In genomic region chr12:53495903-53496751, GRCh38 we compare ENCODE assay signal across 6 cellular contexts. TPM values are rescaled to one million over a fixed set of nuclear protein-coding genes. Genes with fewer than 3 reads are reported as not detected.
DNase-seq lines count a peak whose midpoint lies in the region; ATAC-seq and TF ChIP-seq lines count a peak whose summit lies in the region.

No MANE protein-coding gene starts in this region.

- H3K36me3 Mint-ChIP-seq in osteocyte (ENCODE audit: unreplicated experiment), result no peaks in the 10 kb centered on the region

- H3K27me3 ChIP-seq in H7 (ENCODE audit: control insufficient read depth, insufficient read depth, low read length), result no peaks in the 10 kb centered on the region

- H3K4me3 ChIP-seq in H7 (ENCODE audit: insufficient read depth, low read depth, low read length), result no peak overlapping the region

- no peaks in the 10 kb centered on the region for H3K27me3 Mint-ChIP-seq in osteocyte (ENCODE audit: unreplicated experiment)

- no peaks in the 10 kb centered on the region for H3K9me3 Mint-ChIP-seq in osteocyte (ENCODE audit: unreplicated experiment)

- peak overlapping the region; percentile 70 for H3K27ac Mint-ChIP-seq in osteocyte (ENCODE audit: unreplicated experiment)

- peaks cover 54% of the 10 kb centered on the region for H3K4me1 Mint-ChIP-seq in osteocyte (ENCODE audit: unreplicated experiment)

- DNase-seq in H7, result peak; percentile 76
- peak in 5 of 61 donors; percentile 14 to 30 (median 18) for DNase-seq in caudate nucleus (lab: John Stamatoyannopoulos, UW)
- no peak for DNase-seq in osteocyte (ENCODE audit: extremely low spot score, unreplicated experiment)
- DNase-seq in NCI-H345 treated with DMSO at 0.1 percent for 48 hours (lab: John Stamatoyannopoulos, UW; ENCODE audit: unreplicated experiment), result no peak
- DNase-seq in activated CD4-positive, alpha-beta T cell treated with anti-CD3 and anti-CD28 coated beads, Interleukin-2, amount 50 U/mL, for 4 hours, result no peak

- H3K4me3 Mint-ChIP-seq in osteocyte (ENCODE audit: unreplicated experiment), result peak overlapping the region; percentile 51

- ATAC-seq in GM21619 (IDR thresholded peaks at IDR 0.05; ENCODE audit: unreplicated experiment), result no peak

- H3K27ac ChIP-seq in caudate nucleus (ENCODE audit: low read depth, low read length), result peak overlapping the region; percentile 67

- TF ChIP-seq CTCF in osteocyte (IDR thresholded peaks at IDR 0.05), result no peak

- H3K36me3 ChIP-seq in H7 (replicated peaks; ENCODE audit: control insufficient read depth, insufficient read depth, low read length), result no peaks in the 10 kb centered on the region; the same call in 1 of the 2 replicates

RNA-seq across cellular contexts. Expression of gene MAP3K12, which starts 3.1 kb away (rescaled TPM):
- 8.0 and 8.7 TPM in 2 replicates for total RNA-seq in H7 (2014; rRNA removed; shearing (Covaris generic))
- total RNA-seq in osteocyte, result 47.7 and 51.8 TPM in 2 replicates

RNA-seq across cellular contexts. Expression of gene TARBP2, which starts 5.0 kb away (rescaled TPM):
- total RNA-seq in H7 (2014; rRNA removed; shearing (Covaris generic)), result 76.4 and 80.5 TPM in 2 replicates
- total RNA-seq in osteocyte, result 33.9 and 38.8 TPM in 2 replicates

RNA-seq across cellular contexts. Expression of gene NPFF, which starts 11.2 kb away (rescaled TPM):
- not detected in 2 replicates for total RNA-seq in H7 (2014; rRNA removed; shearing (Covaris generic))
- total RNA-seq in osteocyte, result not detected in 2 replicates

RNA-seq across cellular contexts. Expression of gene PCBP2, which starts 44.2 kb away (rescaled TPM):
- 196 and 207 TPM in 2 replicates for total RNA-seq in H7 (2014; rRNA removed; shearing (Covaris generic))
- 984 and 1,015 TPM in 2 replicates for total RNA-seq in osteocyte

RNA-seq across cellular contexts. Expression of gene PRR13, which starts 54.6 kb away (rescaled TPM):
- 87.1 and 130 TPM in 2 replicates for total RNA-seq in H7 (2014; rRNA removed; shearing (Covaris generic))
- total RNA-seq in osteocyte, result 102 and 105 TPM in 2 replicates
